In the genomic region with DNA sequence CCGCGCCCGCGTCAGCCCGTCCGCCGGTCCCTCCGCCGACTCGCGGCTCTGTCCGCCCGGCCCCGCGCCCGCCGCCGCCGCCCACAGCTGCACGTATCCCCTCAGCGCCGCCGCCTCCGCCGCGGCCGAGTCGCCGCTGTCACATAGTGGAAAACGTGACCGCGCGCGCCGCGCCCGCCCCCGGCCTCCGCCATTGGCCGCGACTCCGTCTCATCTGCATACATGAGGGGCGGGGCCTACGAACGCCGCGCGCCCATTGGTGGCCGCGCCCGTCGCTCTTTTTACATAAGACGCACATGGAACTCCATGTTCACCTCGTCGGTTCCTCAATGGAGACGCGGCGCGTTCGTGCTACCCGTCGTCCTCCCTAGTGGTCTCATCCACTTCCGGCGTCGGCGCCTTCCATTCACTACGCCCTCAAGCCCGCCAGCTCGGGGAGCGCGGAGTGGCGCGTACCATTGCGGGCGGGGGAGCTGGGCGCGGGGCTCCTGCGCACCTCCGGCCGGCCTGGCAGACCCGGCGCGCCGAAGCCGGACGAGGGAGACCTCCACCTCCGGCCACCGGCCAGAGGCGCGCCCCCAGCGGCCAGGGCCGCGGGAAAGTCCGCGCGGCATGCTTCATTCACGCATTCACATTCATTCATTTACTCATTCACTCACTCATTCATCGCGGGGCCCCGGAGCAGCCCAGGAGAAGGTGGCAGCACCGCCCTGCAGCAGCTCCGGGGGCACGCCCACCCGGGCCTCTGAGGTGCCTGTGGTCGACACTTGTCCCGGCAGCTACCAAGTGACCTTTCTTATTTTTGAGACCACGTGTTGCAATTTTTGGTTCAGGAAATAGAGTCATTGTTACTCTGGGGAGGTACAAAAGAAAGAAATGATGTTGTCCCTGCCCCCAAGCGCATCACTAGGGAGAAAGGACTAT, we compare ENCODE assay signal across 1 cellular context.
TF ChIP-seq lines count a peak whose summit lies in the region.

No MANE protein-coding gene starts in this region.

TF ChIP-seq in K562, 482 proteins besides CTCF, POLR2A, EP300 and RAD21 (continued from another document and continues in another):
- TF ChIP-seq, protein P1, sequence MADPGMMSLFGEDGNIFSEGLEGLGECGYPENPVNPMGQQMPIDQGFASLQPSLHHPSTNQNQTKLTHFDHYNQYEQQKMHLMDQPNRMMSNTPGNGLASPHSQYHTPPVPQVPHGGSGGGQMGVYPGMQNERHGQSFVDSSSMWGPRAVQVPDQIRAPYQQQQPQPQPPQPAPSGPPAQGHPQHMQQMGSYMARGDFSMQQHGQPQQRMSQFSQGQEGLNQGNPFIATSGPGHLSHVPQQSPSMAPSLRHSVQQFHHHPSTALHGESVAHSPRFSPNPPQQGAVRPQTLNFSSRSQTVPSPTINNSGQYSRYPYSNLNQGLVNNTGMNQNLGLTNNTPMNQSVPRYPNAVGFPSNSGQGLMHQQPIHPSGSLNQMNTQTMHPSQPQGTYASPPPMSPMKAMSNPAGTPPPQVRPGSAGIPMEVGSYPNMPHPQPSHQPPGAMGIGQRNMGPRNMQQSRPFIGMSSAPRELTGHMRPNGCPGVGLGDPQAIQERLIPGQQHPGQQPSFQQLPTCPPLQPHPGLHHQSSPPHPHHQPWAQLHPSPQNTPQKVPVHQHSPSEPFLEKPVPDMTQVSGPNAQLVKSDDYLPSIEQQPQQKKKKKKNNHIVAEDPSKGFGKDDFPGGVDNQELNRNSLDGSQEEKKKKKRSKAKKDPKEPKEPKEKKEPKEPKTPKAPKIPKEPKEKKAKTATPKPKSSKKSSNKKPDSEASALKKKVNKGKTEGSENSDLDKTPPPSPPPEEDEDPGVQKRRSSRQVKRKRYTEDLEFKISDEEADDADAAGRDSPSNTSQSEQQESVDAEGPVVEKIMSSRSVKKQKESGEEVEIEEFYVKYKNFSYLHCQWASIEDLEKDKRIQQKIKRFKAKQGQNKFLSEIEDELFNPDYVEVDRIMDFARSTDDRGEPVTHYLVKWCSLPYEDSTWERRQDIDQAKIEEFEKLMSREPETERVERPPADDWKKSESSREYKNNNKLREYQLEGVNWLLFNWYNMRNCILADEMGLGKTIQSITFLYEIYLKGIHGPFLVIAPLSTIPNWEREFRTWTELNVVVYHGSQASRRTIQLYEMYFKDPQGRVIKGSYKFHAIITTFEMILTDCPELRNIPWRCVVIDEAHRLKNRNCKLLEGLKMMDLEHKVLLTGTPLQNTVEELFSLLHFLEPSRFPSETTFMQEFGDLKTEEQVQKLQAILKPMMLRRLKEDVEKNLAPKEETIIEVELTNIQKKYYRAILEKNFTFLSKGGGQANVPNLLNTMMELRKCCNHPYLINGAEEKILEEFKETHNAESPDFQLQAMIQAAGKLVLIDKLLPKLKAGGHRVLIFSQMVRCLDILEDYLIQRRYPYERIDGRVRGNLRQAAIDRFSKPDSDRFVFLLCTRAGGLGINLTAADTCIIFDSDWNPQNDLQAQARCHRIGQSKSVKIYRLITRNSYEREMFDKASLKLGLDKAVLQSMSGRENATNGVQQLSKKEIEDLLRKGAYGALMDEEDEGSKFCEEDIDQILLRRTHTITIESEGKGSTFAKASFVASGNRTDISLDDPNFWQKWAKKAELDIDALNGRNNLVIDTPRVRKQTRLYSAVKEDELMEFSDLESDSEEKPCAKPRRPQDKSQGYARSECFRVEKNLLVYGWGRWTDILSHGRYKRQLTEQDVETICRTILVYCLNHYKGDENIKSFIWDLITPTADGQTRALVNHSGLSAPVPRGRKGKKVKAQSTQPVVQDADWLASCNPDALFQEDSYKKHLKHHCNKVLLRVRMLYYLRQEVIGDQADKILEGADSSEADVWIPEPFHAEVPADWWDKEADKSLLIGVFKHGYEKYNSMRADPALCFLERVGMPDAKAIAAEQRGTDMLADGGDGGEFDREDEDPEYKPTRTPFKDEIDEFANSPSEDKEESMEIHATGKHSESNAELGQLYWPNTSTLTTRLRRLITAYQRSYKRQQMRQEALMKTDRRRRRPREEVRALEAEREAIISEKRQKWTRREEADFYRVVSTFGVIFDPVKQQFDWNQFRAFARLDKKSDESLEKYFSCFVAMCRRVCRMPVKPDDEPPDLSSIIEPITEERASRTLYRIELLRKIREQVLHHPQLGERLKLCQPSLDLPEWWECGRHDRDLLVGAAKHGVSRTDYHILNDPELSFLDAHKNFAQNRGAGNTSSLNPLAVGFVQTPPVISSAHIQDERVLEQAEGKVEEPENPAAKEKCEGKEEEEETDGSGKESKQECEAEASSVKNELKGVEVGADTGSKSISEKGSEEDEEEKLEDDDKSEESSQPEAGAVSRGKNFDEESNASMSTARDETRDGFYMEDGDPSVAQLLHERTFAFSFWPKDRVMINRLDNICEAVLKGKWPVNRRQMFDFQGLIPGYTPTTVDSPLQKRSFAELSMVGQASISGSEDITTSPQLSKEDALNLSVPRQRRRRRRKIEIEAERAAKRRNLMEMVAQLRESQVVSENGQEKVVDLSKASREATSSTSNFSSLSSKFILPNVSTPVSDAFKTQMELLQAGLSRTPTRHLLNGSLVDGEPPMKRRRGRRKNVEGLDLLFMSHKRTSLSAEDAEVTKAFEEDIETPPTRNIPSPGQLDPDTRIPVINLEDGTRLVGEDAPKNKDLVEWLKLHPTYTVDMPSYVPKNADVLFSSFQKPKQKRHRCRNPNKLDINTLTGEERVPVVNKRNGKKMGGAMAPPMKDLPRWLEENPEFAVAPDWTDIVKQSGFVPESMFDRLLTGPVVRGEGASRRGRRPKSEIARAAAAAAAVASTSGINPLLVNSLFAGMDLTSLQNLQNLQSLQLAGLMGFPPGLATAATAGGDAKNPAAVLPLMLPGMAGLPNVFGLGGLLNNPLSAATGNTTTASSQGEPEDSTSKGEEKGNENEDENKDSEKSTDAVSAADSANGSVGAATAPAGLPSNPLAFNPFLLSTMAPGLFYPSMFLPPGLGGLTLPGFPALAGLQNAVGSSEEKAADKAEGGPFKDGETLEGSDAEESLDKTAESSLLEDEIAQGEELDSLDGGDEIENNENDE (IDR thresholded peaks at IDR 0.05; ENCODE audit: low read depth, low read length), result no peak
- no peak for TF ChIP-seq KDM1A (IDR thresholded peaks at IDR 0.05)
- peak; percentile 99 for TF ChIP-seq ZNF24 (IDR thresholded peaks at IDR 0.05)
- TF ChIP-seq, protein P2, sequence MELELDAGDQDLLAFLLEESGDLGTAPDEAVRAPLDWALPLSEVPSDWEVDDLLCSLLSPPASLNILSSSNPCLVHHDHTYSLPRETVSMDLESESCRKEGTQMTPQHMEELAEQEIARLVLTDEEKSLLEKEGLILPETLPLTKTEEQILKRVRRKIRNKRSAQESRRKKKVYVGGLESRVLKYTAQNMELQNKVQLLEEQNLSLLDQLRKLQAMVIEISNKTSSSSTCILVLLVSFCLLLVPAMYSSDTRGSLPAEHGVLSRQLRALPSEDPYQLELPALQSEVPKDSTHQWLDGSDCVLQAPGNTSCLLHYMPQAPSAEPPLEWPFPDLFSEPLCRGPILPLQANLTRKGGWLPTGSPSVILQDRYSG (tag; conservative IDR thresholded peaks at IDR 0.05; ENCODE audit: low read depth), result no peak
- TF ChIP-seq, protein P3, sequence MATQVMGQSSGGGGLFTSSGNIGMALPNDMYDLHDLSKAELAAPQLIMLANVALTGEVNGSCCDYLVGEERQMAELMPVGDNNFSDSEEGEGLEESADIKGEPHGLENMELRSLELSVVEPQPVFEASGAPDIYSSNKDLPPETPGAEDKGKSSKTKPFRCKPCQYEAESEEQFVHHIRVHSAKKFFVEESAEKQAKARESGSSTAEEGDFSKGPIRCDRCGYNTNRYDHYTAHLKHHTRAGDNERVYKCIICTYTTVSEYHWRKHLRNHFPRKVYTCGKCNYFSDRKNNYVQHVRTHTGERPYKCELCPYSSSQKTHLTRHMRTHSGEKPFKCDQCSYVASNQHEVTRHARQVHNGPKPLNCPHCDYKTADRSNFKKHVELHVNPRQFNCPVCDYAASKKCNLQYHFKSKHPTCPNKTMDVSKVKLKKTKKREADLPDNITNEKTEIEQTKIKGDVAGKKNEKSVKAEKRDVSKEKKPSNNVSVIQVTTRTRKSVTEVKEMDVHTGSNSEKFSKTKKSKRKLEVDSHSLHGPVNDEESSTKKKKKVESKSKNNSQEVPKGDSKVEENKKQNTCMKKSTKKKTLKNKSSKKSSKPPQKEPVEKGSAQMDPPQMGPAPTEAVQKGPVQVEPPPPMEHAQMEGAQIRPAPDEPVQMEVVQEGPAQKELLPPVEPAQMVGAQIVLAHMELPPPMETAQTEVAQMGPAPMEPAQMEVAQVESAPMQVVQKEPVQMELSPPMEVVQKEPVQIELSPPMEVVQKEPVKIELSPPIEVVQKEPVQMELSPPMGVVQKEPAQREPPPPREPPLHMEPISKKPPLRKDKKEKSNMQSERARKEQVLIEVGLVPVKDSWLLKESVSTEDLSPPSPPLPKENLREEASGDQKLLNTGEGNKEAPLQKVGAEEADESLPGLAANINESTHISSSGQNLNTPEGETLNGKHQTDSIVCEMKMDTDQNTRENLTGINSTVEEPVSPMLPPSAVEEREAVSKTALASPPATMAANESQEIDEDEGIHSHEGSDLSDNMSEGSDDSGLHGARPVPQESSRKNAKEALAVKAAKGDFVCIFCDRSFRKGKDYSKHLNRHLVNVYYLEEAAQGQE (CRISPR knock-in tag; IDR thresholded peaks at IDR 0.05; ENCODE audit: low read depth), result peak; percentile 61; the same call in 1 of the 2 replicates
- TF ChIP-seq MYC (IDR thresholded peaks at IDR 0.05; ENCODE audit: low read depth, low read length), result peak; percentile 88
- no peak for TF ChIP-seq MYC (CRISPR knock-in tag; IDR thresholded peaks at IDR 0.05; ENCODE audit: borderline replicate concordance, low read depth)
- TF ChIP-seq, protein P4, sequence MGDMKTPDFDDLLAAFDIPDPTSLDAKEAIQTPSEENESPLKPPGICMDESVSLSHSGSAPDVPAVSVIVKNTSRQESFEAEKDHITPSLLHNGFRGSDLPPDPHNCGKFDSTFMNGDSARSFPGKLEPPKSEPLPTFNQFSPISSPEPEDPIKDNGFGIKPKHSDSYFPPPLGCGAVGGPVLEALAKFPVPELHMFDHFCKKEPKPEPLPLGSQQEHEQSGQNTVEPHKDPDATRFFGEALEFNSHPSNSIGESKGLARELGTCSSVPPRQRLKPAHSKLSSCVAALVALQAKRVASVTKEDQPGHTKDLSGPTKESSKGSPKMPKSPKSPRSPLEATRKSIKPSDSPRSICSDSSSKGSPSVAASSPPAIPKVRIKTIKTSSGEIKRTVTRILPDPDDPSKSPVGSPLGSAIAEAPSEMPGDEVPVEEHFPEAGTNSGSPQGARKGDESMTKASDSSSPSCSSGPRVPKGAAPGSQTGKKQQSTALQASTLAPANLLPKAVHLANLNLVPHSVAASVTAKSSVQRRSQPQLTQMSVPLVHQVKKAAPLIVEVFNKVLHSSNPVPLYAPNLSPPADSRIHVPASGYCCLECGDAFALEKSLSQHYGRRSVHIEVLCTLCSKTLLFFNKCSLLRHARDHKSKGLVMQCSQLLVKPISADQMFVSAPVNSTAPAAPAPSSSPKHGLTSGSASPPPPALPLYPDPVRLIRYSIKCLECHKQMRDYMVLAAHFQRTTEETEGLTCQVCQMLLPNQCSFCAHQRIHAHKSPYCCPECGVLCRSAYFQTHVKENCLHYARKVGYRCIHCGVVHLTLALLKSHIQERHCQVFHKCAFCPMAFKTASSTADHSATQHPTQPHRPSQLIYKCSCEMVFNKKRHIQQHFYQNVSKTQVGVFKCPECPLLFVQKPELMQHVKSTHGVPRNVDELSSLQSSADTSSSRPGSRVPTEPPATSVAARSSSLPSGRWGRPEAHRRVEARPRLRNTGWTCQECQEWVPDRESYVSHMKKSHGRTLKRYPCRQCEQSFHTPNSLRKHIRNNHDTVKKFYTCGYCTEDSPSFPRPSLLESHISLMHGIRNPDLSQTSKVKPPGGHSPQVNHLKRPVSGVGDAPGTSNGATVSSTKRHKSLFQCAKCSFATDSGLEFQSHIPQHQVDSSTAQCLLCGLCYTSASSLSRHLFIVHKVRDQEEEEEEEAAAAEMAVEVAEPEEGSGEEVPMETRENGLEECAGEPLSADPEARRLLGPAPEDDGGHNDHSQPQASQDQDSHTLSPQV (IDR thresholded peaks at IDR 0.05), result no peak
- TF ChIP-seq KLF13 (tag; IDR thresholded peaks at IDR 0.05; ENCODE audit: borderline replicate concordance, low read depth), result no peak
- TF ChIP-seq, protein P5, sequence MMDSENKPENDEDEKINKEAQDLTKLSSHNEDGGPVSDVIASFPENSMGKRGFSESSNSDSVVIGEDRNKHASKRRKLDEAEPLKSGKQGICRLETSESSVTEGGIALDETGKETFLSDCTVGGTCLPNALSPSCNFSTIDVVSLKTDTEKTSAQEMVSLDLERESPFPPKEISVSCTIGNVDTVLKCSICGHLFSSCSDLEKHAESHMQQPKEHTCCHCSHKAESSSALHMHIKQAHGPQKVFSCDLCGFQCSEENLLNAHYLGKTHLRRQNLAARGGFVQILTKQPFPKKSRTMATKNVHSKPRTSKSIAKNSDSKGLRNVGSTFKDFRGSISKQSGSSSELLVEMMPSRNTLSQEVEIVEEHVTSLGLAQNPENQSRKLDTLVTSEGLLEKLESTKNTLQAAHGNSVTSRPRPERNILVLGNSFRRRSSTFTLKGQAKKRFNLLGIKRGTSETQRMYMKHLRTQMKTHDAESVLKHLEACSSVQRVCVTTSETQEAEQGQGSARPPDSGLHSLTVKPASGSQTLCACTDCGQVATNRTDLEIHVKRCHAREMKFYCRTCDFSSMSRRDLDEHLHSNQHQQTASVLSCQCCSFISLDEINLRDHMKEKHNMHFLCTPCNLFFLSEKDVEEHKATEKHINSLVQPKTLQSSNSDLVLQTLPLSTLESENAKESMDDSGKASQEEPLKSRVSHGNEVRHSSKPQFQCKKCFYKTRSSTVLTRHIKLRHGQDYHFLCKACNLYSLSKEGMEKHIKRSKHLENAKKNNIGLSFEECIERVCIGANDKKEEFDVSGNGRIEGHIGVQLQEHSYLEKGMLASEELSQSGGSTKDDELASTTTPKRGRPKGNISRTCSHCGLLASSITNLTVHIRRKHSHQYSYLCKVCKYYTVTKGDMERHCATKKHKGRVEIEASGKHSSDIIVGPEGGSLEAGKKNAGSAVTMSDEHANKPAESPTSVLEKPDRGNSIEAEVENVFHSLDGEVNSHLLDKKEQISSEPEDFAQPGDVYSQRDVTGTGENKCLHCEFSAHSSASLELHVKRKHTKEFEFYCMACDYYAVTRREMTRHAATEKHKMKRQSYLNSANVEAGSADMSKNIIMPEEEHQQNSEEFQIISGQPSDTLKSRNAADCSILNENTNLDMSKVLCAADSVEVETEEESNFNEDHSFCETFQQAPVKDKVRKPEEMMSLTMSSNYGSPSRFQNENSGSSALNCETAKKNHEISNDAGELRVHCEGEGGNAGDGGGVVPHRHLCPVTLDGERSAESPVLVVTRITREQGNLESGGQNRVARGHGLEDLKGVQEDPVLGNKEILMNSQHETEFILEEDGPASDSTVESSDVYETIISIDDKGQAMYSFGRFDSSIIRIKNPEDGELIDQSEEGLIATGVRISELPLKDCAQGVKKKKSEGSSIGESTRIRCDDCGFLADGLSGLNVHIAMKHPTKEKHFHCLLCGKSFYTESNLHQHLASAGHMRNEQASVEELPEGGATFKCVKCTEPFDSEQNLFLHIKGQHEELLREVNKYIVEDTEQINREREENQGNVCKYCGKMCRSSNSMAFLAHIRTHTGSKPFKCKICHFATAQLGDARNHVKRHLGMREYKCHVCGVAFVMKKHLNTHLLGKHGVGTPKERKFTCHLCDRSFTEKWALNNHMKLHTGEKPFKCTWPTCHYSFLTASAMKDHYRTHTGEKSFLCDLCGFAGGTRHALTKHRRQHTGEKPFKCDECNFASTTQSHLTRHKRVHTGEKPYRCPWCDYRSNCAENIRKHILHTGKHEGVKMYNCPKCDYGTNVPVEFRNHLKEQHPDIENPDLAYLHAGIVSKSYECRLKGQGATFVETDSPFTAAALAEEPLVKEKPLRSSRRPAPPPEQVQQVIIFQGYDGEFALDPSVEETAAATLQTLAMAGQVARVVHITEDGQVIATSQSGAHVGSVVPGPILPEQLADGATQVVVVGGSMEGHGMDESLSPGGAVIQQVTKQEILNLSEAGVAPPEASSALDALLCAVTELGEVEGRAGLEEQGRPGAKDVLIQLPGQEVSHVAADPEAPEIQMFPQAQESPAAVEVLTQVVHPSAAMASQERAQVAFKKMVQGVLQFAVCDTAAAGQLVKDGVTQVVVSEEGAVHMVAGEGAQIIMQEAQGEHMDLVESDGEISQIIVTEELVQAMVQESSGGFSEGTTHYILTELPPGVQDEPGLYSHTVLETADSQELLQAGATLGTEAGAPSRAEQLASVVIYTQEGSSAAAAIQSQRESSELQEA (IDR thresholded peaks at IDR 0.05; ENCODE audit: low read depth), result no peak
- no peak for TF ChIP-seq GATAD2A (IDR thresholded peaks at IDR 0.05)
- no peak for TF ChIP-seq ZNF780A (CRISPR knock-in tag; IDR thresholded peaks at IDR 0.05)
- no peak for TF ChIP-seq ZNF23 (CRISPR knock-in tag; IDR thresholded peaks at IDR 0.05)
- TF ChIP-seq STAT5A (IDR thresholded peaks at IDR 0.05; ENCODE audit: borderline replicate concordance, low read length), result no peak
